ENCODE assay signal across 14 cellular contexts in the genomic region with DNA sequence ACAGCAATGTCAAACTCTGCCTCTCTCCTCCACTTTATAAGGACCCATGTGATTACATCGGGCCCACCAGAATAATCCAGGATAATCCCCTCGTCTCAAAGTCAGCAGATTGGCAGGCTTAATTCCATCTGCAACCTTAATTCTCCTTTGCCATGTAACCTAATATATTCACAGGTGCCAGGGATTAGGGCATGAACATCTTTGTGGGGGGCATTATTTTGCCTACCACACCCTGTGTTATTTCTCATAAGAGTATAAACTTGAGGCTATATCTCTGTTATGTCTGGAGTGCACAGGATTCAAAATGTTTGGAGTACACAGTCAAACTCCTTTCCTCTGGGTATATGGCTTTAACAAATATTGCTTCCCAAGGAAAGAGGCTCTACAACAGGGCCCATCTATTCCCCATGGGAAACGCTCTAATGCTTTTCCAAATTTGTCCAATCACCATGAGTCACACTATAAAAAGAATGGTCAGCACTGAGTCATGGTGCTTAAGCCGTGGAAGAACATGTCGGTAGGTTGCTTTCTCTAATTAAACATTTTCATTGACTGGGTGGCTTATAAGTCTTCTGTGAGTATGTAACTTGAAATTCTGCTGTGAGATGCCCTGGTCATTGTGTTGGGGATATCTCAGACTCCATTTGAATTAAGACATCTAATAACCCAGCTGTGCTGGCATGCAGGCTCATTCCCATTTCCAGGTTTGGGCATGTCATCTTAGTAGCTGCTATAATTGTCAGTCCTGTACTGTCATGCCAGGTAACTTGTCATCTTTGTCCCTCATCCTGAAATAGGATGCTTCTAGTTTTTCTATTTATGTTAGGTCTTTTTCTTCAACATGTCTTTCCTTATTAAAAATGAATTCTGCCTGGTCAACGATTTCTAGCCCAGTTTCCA. TPM values are rescaled to one million over a fixed set of nuclear protein-coding genes. Genes with fewer than 3 reads are reported as not detected.
DNase-seq lines count a peak whose midpoint lies in the region; ATAC-seq, FAIRE-seq and TF ChIP-seq lines count a peak whose summit lies in the region.
"Had no signal": no experiment of that assay in that cellular context is flagged by ENCODE, and none has a peak within 500 bp of the region (broad histone marks: within the 10 kb centered on the region; RNA-seq: fewer than 3 reads in every experiment).

No MANE protein-coding gene starts in this region.

- peak overlapping the region; percentile 25 for H3K27ac ChIP-seq in astrocyte (ENCODE audit: low read depth, low read length)
- H3K27ac ChIP-seq: colonic mucosa had no signal

- no peaks in the 10 kb centered on the region for H3K79me2 ChIP-seq in astrocyte (ENCODE audit: insufficient read depth, low read length)

- DNase-seq in AG08395 (ENCODE audit: low spot score) (peak; percentile 86), HT-29 (ENCODE audit: low spot score) (peak; percentile 47), astrocyte (ENCODE audit: low read depth) (peak; percentile 84), iris pigment epithelial cell (ENCODE audit: low read depth) (peak; percentile 83), occipital lobe (lab: John Stamatoyannopoulos, UW) (no peak), omental fat pad (ENCODE audit: low spot score) (no peak), NK-92 (lab: John Stamatoyannopoulos, UW; ENCODE audit: unreplicated experiment) (no peak)
- DNase-seq: activated CD8-positive, alpha-beta memory T cell treated with anti-CD3 and anti-CD28 coated beads, Interleukin-2, amount 50 U/mL, for 48 hours; CD8-positive, alpha-beta T cell; colonic mucosa; NCI-H1694 treated with DMSO at 0.1 percent for 48 hours; posterior cingulate gyrus had no signal

- H3K4me1 ChIP-seq in astrocyte (ENCODE audit: insufficient read depth, low read length), result peaks cover 16% of the 10 kb centered on the region
- H3K4me1 ChIP-seq: colonic mucosa had no signal

- H3K4me1 Mint-ChIP-seq in astrocyte (ENCODE audit: low read depth, unreplicated experiment), result peaks cover 16% of the 10 kb centered on the region

- no peak for ATAC-seq in omental fat pad (ENCODE audit: low FRiP score)
- no peak for ATAC-seq in GM21723 (IDR thresholded peaks at IDR 0.05; ENCODE audit: unreplicated experiment)
- ATAC-seq: CD8-positive, alpha-beta T cell had no signal

- no peaks in the 10 kb centered on the region for H3K9me3 Mint-ChIP-seq in astrocyte (ENCODE audit: unreplicated experiment)
- H3K9me3 Mint-ChIP-seq: CD8-positive, alpha-beta T cell had no signal

- no peaks in the 10 kb centered on the region for H4K20me1 ChIP-seq in astrocyte (ENCODE audit: insufficient read depth, low read length)

- peaks cover 3% of the 10 kb centered on the region for H3K27me3 Mint-ChIP-seq in astrocyte (ENCODE audit: low read depth, unreplicated experiment)

- no peaks in the 10 kb centered on the region for H3K36me3 ChIP-seq in astrocyte (ENCODE audit: insufficient read depth, low read length)
- H3K36me3 ChIP-seq: colonic mucosa had no signal

- peak overlapping the region; percentile 88 for H3K27ac Mint-ChIP-seq in astrocyte (ENCODE audit: unreplicated experiment)
- H3K27ac Mint-ChIP-seq: CD8-positive, alpha-beta T cell had no signal

- H3K27me3 ChIP-seq in astrocyte (ENCODE audit: insufficient read depth, low read length), result no peaks in the 10 kb centered on the region
- H3K27me3 ChIP-seq: colonic mucosa had no signal

- H2AFZ ChIP-seq in astrocyte (ENCODE audit: low read depth, low read length), result no peak overlapping the region

- H3K36me3 Mint-ChIP-seq in astrocyte (ENCODE audit: low read depth, unreplicated experiment), result no peaks in the 10 kb centered on the region
- H3K36me3 Mint-ChIP-seq: CD8-positive, alpha-beta T cell had no signal

- TF ChIP-seq CTCF in astrocyte (IDR thresholded peaks at IDR 0.05; ENCODE audit: insufficient read depth, low read depth, low read length) (no peak), omental fat pad (IDR thresholded peaks at IDR 0.05) (no peak)

- no peak for FAIRE-seq in astrocyte (lab: Jason Lieb, UNC)

- H3K4me3 Mint-ChIP-seq in astrocyte (ENCODE audit: unreplicated experiment), result no peak overlapping the region
- H3K4me3 Mint-ChIP-seq: CD8-positive, alpha-beta T cell had no signal

- peak overlapping the region; percentile 39 for H3K4me2 ChIP-seq in astrocyte (ENCODE audit: low read length)

- H3K9ac ChIP-seq in astrocyte (ENCODE audit: low read length), result peak overlapping the region; percentile 4

- no peak overlapping the region for H3K4me3 ChIP-seq in astrocyte (ENCODE audit: insufficient read depth, low read depth, low read length)
- H3K4me3 ChIP-seq: colonic mucosa had no signal

- no peaks in the 10 kb centered on the region for H3K9me3 ChIP-seq in astrocyte (ENCODE audit: insufficient read depth, low read depth, low read length)
- H3K9me3 ChIP-seq: colonic mucosa had no signal

RNA-seq across cellular contexts. Expression of a gene that starts 11.5 kb away (rescaled TPM):
- 79.8 and 96.7 TPM in 2 replicates for total RNA-seq in HT-29 (2014; rRNA removed; shearing (Covaris generic))
- total RNA-seq in astrocyte (0.17 and 0.54 TPM in 2 replicates), occipital lobe (not detected), omental fat pad (1 to 10 TPM in 2 of 4 donors, not detected in 2; 1.1 to 1.7 TPM)
- total RNA-seq: CD8-positive, alpha-beta T cell; T-helper 1 cell treated with Interleukin-12 subunit alpha and Interleukin-12 subunit beta and Interleukin-4 antibody, amounts not matched to agents 30 ng/mL and 1 ng/mL, for 36 hours had no signal

RNA-seq across cellular contexts. Expression of a gene that starts 33.1 kb away (rescaled TPM):
- total RNA-seq in HT-29 (2014; rRNA removed; shearing (Covaris generic)), result not detected in 2 replicates
- total RNA-seq in astrocyte, result not detected in 2 replicates
- total RNA-seq in occipital lobe, result not detected
- total RNA-seq in omental fat pad, result not detected
- total RNA-seq: CD8-positive, alpha-beta T cell; T-helper 1 cell treated with Interleukin-12 subunit alpha and Interleukin-12 subunit beta and Interleukin-4 antibody, amounts not matched to agents 30 ng/mL and 1 ng/mL, for 36 hours had no signal

RNA-seq across cellular contexts. Expression of a gene that starts 56.9 kb away (rescaled TPM):
- total RNA-seq in HT-29 (2014; rRNA removed; shearing (Covaris generic)), result not detected in 2 replicates
- 88.9 and 114 TPM in 2 replicates for total RNA-seq in astrocyte
- 29.6 TPM for total RNA-seq in occipital lobe
- 100 to 1,000 TPM in 3 of 4 donors, 10 to 100 TPM in 1; 66.0 to 110 (median 104) TPM for total RNA-seq in omental fat pad

Comparison
In these comparisons a context has a peak if more than half of its experiments do, and no peak if none do; other contexts are left out.
1. DNase-seq: peak in AG08395 (single experiment), HT-29 (single experiment), astrocyte (single experiment) and iris pigment epithelial cell (single experiment); none in occipital lobe (single experiment), omental fat pad (single experiment) and NK-92 (single experiment).
2. RNA of a gene that starts 11.5 kb away (total RNA-seq): 79.8 to 96.7 TPM in HT-29; 1.1 to 1.7 TPM in omental fat pad, 0.17 to 0.54 TPM in astrocyte and not detected in occipital lobe (single experiment); every median in the first group is over 10 times any median in the second.
3. RNA of a gene that starts 56.9 kb away (total RNA-seq): 88.9 to 114 TPM in astrocyte, 66.0 to 110 TPM in omental fat pad and 29.6 TPM in occipital lobe (single experiment); not detected in HT-29; every median in the first group is over 10 times any median in the second.